Comparison of ENCODE assay signal across 16 cellular contexts in the genomic region with DNA sequence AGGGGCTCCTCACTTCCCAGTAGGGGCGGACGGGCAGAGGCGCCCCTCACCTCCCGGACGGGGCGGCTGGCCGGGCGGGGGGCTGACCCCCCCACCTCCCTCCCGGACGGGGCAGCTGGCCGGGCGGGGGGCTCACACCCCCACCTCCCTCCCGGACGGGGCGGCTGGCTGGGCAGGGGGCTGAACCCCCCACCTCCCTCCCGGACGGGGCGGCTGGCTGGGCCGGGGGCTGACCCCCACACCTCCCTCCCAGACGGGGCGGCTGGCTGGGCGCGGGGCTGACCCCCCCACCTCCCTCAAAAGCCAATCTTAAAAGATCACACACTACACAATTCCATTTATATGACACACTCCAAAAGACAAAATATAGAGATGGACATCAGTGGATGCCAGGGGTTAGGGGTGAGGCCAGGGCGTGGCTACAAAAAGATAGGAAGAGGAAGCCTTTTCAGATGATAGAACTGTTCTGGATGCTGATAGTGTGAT. TPM values are rescaled to one million over a fixed set of nuclear protein-coding genes. Genes with fewer than 3 reads are reported as not detected.
"Had no signal": no experiment of that assay in that cellular context is flagged by ENCODE, and none has a peak within 500 bp of the region (broad histone marks: within the 10 kb centered on the region; RNA-seq: fewer than 3 reads in every experiment).

No MANE protein-coding gene starts in this region.

RNA-seq across cellular contexts. Expression of a gene that starts 19.0 kb away (rescaled TPM):
- total RNA-seq: activated CD4-positive, alpha-beta memory T cell treated with anti-CD3 and anti-CD28 coated beads for 36 hours; activated CD4-positive, alpha-beta T cell treated with anti-CD3 and anti-CD28 coated beads, Interleukin-2, amount 10 ng/mL, durations not matched to agents 24 days and 14 days; activated CD8-positive, alpha-beta memory T cell treated with anti-CD3 and anti-CD28 coated beads for 36 hours; activated CD8-positive, alpha-beta T cell treated with anti-CD3 and anti-CD28 coated beads for 36 hours; activated naive CD8-positive, alpha-beta T cell treated with anti-CD3 and anti-CD28 coated beads, Interleukin-2, amount 10 ng/mL, durations not matched to agents 7 days and 5 days; activated T-cell treated with anti-CD3 and anti-CD28 coated beads, Interleukin-2, amount 50 U/mL, for 4 hours; activated T-cell treated with anti-CD3 and anti-CD28 coated beads, Interleukin-2, amount 50 U/mL, for 72 hours; activated T-helper 1 cell treated with anti-CD3 and anti-CD28 coated beads, Interleukin-12 subunit alpha, Interleukin-12 subunit beta, Interleukin-2, Interleukin-4 antibody, amounts not matched to agents 30 ng/mL and 10 ng/mL and 1 ng/mL, durations not matched to agents 14 hours and 24 hours and 36 hours; activated T-helper 17 cell treated with anti-CD3 and anti-CD28 coated beads, Interleukin-2, amount 50 U/mL, for 72 hours; ascending aorta; bronchial epithelial cell; cardiac muscle cell; T-helper 1 cell treated with Interleukin-12 subunit alpha and Interleukin-12 subunit beta and Interleukin-4 antibody, amounts not matched to agents 30 ng/mL and 1 ng/mL, for 36 hours; T-helper 17 cell; WTC11 had no signal
- polyA plus RNA-seq: adipose tissue, cardiac muscle cell had no signal
